ENCODE assay signal across 8 cellular contexts in the genomic region with DNA sequence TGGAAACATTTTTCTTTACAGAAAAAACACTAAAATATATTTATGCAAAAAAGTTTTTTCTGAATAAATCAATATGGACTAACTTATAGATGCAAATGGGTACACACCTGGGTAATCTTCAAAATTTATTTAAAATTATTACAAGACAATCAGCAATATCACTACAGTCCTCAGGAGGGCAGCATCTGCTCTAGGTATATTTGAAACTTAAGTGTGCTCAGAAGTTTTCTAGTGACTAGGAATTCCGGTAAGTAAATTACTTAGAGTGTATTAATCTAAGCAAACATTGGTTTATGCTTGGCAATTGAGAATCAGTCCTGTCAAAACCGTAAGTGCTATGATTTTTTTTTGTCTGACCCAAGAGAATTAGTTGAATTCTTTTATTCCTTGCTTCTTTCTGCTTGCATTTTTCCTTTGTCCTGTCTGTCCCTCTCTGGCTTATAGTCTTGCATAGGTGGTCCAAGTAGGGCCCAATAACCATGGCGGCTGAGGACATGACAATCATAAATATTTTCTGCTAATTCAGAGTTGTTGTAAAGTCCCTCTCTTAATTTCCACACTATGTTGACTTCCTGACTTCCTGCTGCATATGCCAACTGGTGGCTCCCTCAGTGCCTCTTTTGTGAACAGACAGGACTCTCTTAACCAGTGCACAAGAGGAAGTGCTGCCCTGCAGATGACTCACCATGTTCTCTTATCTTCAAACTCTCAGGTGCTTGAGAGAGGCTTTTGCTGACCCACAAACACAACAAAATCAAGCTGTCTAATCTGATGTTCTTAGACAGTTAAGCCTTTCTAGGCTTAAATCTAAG.
A peak's percentile ranks its signal among the peaks of the same experiment; 100 is the strongest.
DNase-seq lines count a peak whose midpoint lies in the region; ATAC-seq, FAIRE-seq and TF ChIP-seq lines count a peak whose summit lies in the region.

No MANE protein-coding gene starts in this region.

- H3K27ac Mint-ChIP-seq in activated CD4-positive, alpha-beta memory T cell treated with anti-CD3 and anti-CD28 coated beads for 36 hours = no peak overlapping the region
- no peak overlapping the region for H3K27ac Mint-ChIP-seq in progenitor cell of endocrine pancreas

- no peaks in the 10 kb centered on the region for H3K27me3 Mint-ChIP-seq in activated CD4-positive, alpha-beta memory T cell treated with anti-CD3 and anti-CD28 coated beads for 36 hours
- H3K27me3 Mint-ChIP-seq in progenitor cell of endocrine pancreas = no peaks in the 10 kb centered on the region

- POLR2A ChIA-PET in activated CD4-positive, alpha-beta memory T cell treated with anti-CD3 and anti-CD28 coated beads for 36 hours (lab: Charles Lee) = no interaction called here

- peaks cover 9% of the 10 kb centered on the region for H3K4me1 Mint-ChIP-seq in activated CD4-positive, alpha-beta memory T cell treated with anti-CD3 and anti-CD28 coated beads for 36 hours (ENCODE audit: low read depth)
- peaks cover 4% of the 10 kb centered on the region for H3K4me1 Mint-ChIP-seq in progenitor cell of endocrine pancreas (ENCODE audit: low read depth)

- H3K36me3 Mint-ChIP-seq in activated CD4-positive, alpha-beta memory T cell treated with anti-CD3 and anti-CD28 coated beads for 36 hours = no peaks in the 10 kb centered on the region
- H3K36me3 Mint-ChIP-seq in progenitor cell of endocrine pancreas (ENCODE audit: insufficient read depth) = no peaks in the 10 kb centered on the region

- intact Hi-C loops in activated CD4-positive, alpha-beta memory T cell treated with anti-CD3 and anti-CD28 coated beads for 36 hours (cut with micrococcal nuclease) = loop anchor here (1.0 to 2.0 kb wide), 2 partner anchors 243 to 342 kb away; no protein-coding TSS in a partner anchor

- H3K9me3 Mint-ChIP-seq in activated CD4-positive, alpha-beta memory T cell treated with anti-CD3 and anti-CD28 coated beads for 36 hours = no peaks in the 10 kb centered on the region
- H3K9me3 Mint-ChIP-seq in progenitor cell of endocrine pancreas (ENCODE audit: low read depth) = no peaks in the 10 kb centered on the region

- CTCF ChIA-PET in activated CD4-positive, alpha-beta memory T cell treated with anti-CD3 and anti-CD28 coated beads for 36 hours (lab: Charles Lee) = interaction anchor here (0.6 to 4.3 kb wide), 3 partner anchors 31 to 342 kb away, joined by 3 to 34 read pairs (median 8); no protein-coding TSS in a partner anchor

- DNase-seq in DMS53 (lab: John Stamatoyannopoulos, UW) (peak; percentile 75), GM19239 (ENCODE audit: insufficient read length, low spot score) (no peak), NCI-H2196 (lab: John Stamatoyannopoulos, UW; ENCODE audit: unreplicated experiment) (peak; percentile 24), globus pallidus (ENCODE audit: low spot score) (peak; percentile 61), progenitor cell of endocrine pancreas (ENCODE audit: low spot score, unreplicated experiment) (no peak), cerebellar nuclear complex (lab: John Stamatoyannopoulos, UW) (no peak)
- peak; percentile 17 for DNase-seq in activated CD4-positive, alpha-beta memory T cell treated with anti-CD3 and anti-CD28 coated beads for 36 hours

- peak; percentile 83 for ATAC-seq in HG03175 (IDR thresholded peaks at IDR 0.05; ENCODE audit: unreplicated experiment)

- peak; percentile 86 for FAIRE-seq in GM19239 (lab: Jason Lieb, UNC)

- no peak overlapping the region for H3K4me3 Mint-ChIP-seq in activated CD4-positive, alpha-beta memory T cell treated with anti-CD3 and anti-CD28 coated beads for 36 hours
- H3K4me3 Mint-ChIP-seq in progenitor cell of endocrine pancreas (ENCODE audit: low read depth) = no peak overlapping the region

- TF ChIP-seq CTCF in progenitor cell of endocrine pancreas (IDR thresholded peaks at IDR 0.05; ENCODE audit: unreplicated experiment) = peak; percentile 84

Comparison
In these comparisons a context has a peak if more than half of its experiments do, and no peak if none do; other contexts are left out.
1. DNase-seq: peak in DMS53 (single experiment), NCI-H2196 (single experiment), activated CD4-positive, alpha-beta memory T cell treated with anti-CD3 and anti-CD28 coated beads for 36 hours (single experiment) and globus pallidus (single experiment); none in GM19239 (single experiment), progenitor cell of endocrine pancreas (single experiment) and cerebellar nuclear complex (0 of 2).